Comparison of ENCODE assay signal across 23 cellular contexts in genomic region chr5:125346316-125346715, GRCh38.
DNase-seq lines count a peak whose midpoint lies in the region; ATAC-seq and TF ChIP-seq lines count a peak whose summit lies in the region.
"Had no signal": no experiment of that assay in that cellular context is flagged by ENCODE, and none has a peak within 500 bp of the region (broad histone marks: within the 10 kb centered on the region; RNA-seq: fewer than 3 reads in every experiment).

No MANE protein-coding gene starts in this region.

- H3K4me1 ChIP-seq in PC-9 (replicated peaks; ENCODE audit: insufficient read depth): no peaks in the 10 kb centered on the region

- no peaks in the 10 kb centered on the region for H3K9me3 ChIP-seq in PC-9 (ENCODE audit: insufficient read depth, low read depth)

- H3K27ac ChIP-seq in caudate nucleus (ENCODE audit: low read depth, low read length) (peak overlapping the region; percentile 29), PC-9 (no peak overlapping the region)

- H3K9me3 Mint-ChIP-seq in nephron progenitor cell: peaks cover 13% of the 10 kb centered on the region
- H3K9me3 Mint-ChIP-seq in WTC11: peaks cover 10% of the 10 kb centered on the region; the same call in 1 of the 2 replicates

- no TSS peak for BruUV-seq in PC-9 (replicated peaks; lab: Mats Ljungman, UMichigan)

- TF ChIP-seq CTCF in nephron progenitor cell (IDR thresholded peaks at IDR 0.05): no peak
- TF ChIP-seq CTCF in WTC11 (IDR thresholded peaks at IDR 0.05): no peak
- TF ChIP-seq CTCF in PC-9 (conservative IDR thresholded peaks at IDR 0.05): no peak

- H3K27ac Mint-ChIP-seq in nephron progenitor cell (peak overlapping the region; percentile 31), WTC11 (no peak overlapping the region)

- no peaks in the 10 kb centered on the region for H4K20me1 ChIP-seq in PC-9 (ENCODE audit: insufficient read depth)

- H3K27me3 Mint-ChIP-seq in nephron progenitor cell (ENCODE audit: low read depth, poor library complexity) (peaks cover 6% of the 10 kb centered on the region), WTC11 (ENCODE audit: low read depth) (no peaks in the 10 kb centered on the region)

- no peaks in the 10 kb centered on the region for H3K36me3 ChIP-seq in PC-9 (ENCODE audit: low read depth)

- no peaks in the 10 kb centered on the region for H3K27me3 ChIP-seq in PC-9 (ENCODE audit: insufficient read depth, low read depth)

- H3K4me3 ChIP-seq in PC-9: no peak overlapping the region

- H3K4me3 Mint-ChIP-seq in nephron progenitor cell (no peak overlapping the region), WTC11 (no peak overlapping the region)

- ATAC-seq in left ventricle myocardium superior (no peak), WTC11 (no peak)
- ATAC-seq: HepG2 had no signal

- H3K36me3 Mint-ChIP-seq in nephron progenitor cell (ENCODE audit: low read depth) (no peaks in the 10 kb centered on the region), WTC11 (no peaks in the 10 kb centered on the region)

- CTCF ChIA-PET in WTC11 (lab: Charles Lee) (no interaction called here), PC-9 (lab: Charles Lee) (no interaction called here)

- no peaks in the 10 kb centered on the region for H3K9me2 ChIP-seq in PC-9 (ENCODE audit: insufficient read depth)

- H3K4me2 ChIP-seq in PC-9: no peak overlapping the region

- DNase-seq in Ammon's horn (ENCODE audit: low spot score) (peak; percentile 50), caudate nucleus (lab: John Stamatoyannopoulos, UW) (peak in 14 of 61 donors; percentile 3 to 19 (median 8)), nephron progenitor cell (no peak), putamen (ENCODE audit: low spot score) (peak; percentile 45), left ventricle myocardium superior (no peak), WTC11 (ENCODE audit: low spot score) (no peak), PC-9 (no peak)
- DNase-seq: 8988T; ACHN; Calu3; DMS79 treated with DMSO at 0.1 percent for 48 hours; GF-D8; Karpas-422; NCI-H1092; NCI-H1436; NCI-H187; NCI-H2081 treated with DMSO at 0.1 percent for 48 hours; NCI-H446; NCI-H524 treated with DMSO at 0.1 percent for 48 hours; NCI-H774; NK-92 treated with Interleukin-12 subunit alpha and Interleukin-12 subunit beta, amount 100 ng/mL, for 24 hours; SHP77 treated with DMSO at 0.1 percent for 48 hours had no signal

- intact Hi-C loops in left ventricle myocardium superior (cut with micrococcal nuclease) (no loop called here), PC-9 (cut with micrococcal nuclease; ENCODE audit: unreplicated experiment) (no loop called here)

- H2AFZ ChIP-seq in PC-9: no peak overlapping the region

- H3K4me1 Mint-ChIP-seq in nephron progenitor cell (peaks cover 73% of the 10 kb centered on the region), WTC11 (peaks cover 36% of the 10 kb centered on the region)

- no peaks in the 10 kb centered on the region for H3F3A ChIP-seq in PC-9 (ENCODE audit: insufficient read depth, low read depth)

- H3K79me2 ChIP-seq in PC-9 (ENCODE audit: low read depth): no peaks in the 10 kb centered on the region

- POLR2A ChIA-PET in WTC11 (lab: Charles Lee): no interaction called here
- POLR2A ChIA-PET in PC-9 (lab: Charles Lee; ENCODE audit: unreplicated experiment): no interaction called here

TF ChIP-seq in WTC11, 78 proteins besides CTCF, POLR2A, EP300 and RAD21:
- TF ChIP-seq ZNF121 (CRISPR knock-in tag; IDR thresholded peaks at IDR 0.05) (no peak), TEAD4 (CRISPR knock-in tag; IDR thresholded peaks at IDR 0.05) (no peak), JUN (CRISPR knock-in tag; IDR thresholded peaks at IDR 0.05) (no peak), ZNF232 (CRISPR knock-in tag; IDR thresholded peaks at IDR 0.05) (no peak), MLX (CRISPR knock-in tag; IDR thresholded peaks at IDR 0.05) (no peak), E2F4 (CRISPR knock-in tag; IDR thresholded peaks at IDR 0.05; ENCODE audit: borderline replicate concordance, low read depth) (no peak), CBFB (CRISPR knock-in tag; IDR thresholded peaks at IDR 0.05; ENCODE audit: low read depth) (no peak), MAX (CRISPR knock-in tag; IDR thresholded peaks at IDR 0.05) (no peak), HMGXB4 (CRISPR knock-in tag; IDR thresholded peaks at IDR 0.05) (no peak), ZNF138 (CRISPR knock-in tag; conservative IDR thresholded peaks at IDR 0.05) (no peak)

Comparison
In these comparisons a context has a peak if more than half of its experiments do, and no peak if none do; other contexts are left out.
1. DNase-seq: peak in Ammon's horn (single experiment) and putamen (single experiment); none in nephron progenitor cell (single experiment), left ventricle myocardium superior (single experiment), WTC11 (single experiment) and PC-9 (0 of 2).